ENCODE assay signal across 1 cellular context in the genomic region with DNA sequence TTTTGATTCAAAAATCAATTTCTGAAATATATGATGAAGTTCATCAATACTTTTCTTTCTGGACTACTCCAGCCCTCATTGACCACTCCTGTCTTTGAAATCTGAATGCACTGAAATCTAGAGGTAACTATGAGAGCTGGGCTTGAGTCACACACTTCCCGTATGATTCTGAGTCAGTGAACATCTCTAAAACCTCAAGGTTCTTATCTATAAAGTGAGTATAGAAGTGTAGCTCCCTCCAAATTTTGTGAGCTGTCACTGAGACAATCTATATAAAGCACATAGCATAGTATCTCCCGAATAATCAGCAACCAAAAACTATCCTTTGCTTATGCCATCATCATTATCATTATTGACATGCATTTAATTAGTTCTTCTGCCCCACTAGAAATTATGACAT.
TF ChIP-seq lines count a peak whose summit lies in the region.

No MANE protein-coding gene starts in this region.

TF ChIP-seq in K562, 482 proteins besides CTCF, POLR2A, EP300 and RAD21 (continued from another document and continues in another):
- TF ChIP-seq, protein P1, sequence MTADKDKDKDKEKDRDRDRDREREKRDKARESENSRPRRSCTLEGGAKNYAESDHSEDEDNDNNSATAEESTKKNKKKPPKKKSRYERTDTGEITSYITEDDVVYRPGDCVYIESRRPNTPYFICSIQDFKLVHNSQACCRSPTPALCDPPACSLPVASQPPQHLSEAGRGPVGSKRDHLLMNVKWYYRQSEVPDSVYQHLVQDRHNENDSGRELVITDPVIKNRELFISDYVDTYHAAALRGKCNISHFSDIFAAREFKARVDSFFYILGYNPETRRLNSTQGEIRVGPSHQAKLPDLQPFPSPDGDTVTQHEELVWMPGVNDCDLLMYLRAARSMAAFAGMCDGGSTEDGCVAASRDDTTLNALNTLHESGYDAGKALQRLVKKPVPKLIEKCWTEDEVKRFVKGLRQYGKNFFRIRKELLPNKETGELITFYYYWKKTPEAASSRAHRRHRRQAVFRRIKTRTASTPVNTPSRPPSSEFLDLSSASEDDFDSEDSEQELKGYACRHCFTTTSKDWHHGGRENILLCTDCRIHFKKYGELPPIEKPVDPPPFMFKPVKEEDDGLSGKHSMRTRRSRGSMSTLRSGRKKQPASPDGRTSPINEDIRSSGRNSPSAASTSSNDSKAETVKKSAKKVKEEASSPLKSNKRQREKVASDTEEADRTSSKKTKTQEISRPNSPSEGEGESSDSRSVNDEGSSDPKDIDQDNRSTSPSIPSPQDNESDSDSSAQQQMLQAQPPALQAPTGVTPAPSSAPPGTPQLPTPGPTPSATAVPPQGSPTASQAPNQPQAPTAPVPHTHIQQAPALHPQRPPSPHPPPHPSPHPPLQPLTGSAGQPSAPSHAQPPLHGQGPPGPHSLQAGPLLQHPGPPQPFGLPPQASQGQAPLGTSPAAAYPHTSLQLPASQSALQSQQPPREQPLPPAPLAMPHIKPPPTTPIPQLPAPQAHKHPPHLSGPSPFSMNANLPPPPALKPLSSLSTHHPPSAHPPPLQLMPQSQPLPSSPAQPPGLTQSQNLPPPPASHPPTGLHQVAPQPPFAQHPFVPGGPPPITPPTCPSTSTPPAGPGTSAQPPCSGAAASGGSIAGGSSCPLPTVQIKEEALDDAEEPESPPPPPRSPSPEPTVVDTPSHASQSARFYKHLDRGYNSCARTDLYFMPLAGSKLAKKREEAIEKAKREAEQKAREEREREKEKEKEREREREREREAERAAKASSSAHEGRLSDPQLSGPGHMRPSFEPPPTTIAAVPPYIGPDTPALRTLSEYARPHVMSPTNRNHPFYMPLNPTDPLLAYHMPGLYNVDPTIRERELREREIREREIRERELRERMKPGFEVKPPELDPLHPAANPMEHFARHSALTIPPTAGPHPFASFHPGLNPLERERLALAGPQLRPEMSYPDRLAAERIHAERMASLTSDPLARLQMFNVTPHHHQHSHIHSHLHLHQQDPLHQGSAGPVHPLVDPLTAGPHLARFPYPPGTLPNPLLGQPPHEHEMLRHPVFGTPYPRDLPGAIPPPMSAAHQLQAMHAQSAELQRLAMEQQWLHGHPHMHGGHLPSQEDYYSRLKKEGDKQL (CRISPR knock-in tag; IDR thresholded peaks at IDR 0.05; ENCODE audit: borderline replicate concordance) = no peak
- TF ChIP-seq SMARCA5 (IDR thresholded peaks at IDR 0.05) (no peak), SOX6 (IDR thresholded peaks at IDR 0.05) (no peak), BCOR (IDR thresholded peaks at IDR 0.05) (no peak), FOSL1 (tag; conservative IDR thresholded peaks at IDR 0.05) (peak; percentile 93), ZNF41 (CRISPR knock-in tag; conservative IDR thresholded peaks at IDR 0.05) (no peak), ZC3H8 (IDR thresholded peaks at IDR 0.05) (no peak), TBL1XR1 (IDR thresholded peaks at IDR 0.05; ENCODE audit: low read length in 2 of 2) (no peak), GMEB1 (CRISPR knock-in tag; IDR thresholded peaks at IDR 0.05) (no peak), ZNF445 (CRISPR knock-in tag; IDR thresholded peaks at IDR 0.05; ENCODE audit: low read depth) (no peak), SMAD1 (IDR thresholded peaks at IDR 0.05; ENCODE audit: low read depth, low read length, partially characterized antibody) (no peak), ZNF318 (IDR thresholded peaks at IDR 0.05; ENCODE audit: borderline replicate concordance in 1 of 2, low read depth in 1 of 2) (no peak), CBFA2T2 (conservative IDR thresholded peaks at IDR 0.05) (peak; percentile 39; the same call in 1 of the 2 replicates), CEBPG (CRISPR knock-in tag; IDR thresholded peaks at IDR 0.05) (no peak), CEBPG (tag; conservative IDR thresholded peaks at IDR 0.05 in 1 of 2, IDR thresholded peaks at IDR 0.05 in 1 of 2) (no peak), ZNF444 (CRISPR knock-in tag; IDR thresholded peaks at IDR 0.05) (no peak), FOXK2 (conservative IDR thresholded peaks at IDR 0.05 in 1 of 2, IDR thresholded peaks at IDR 0.05 in 1 of 2; ENCODE audit: low read depth in 2 of 2) (no peak), HMG20B (CRISPR knock-in tag; IDR thresholded peaks at IDR 0.05) (no peak), SRSF9 (IDR thresholded peaks at IDR 0.05; ENCODE audit: borderline replicate concordance, low read depth, low read length) (no peak), KAT8 (IDR thresholded peaks at IDR 0.05; ENCODE audit: low read depth) (no peak), NEUROD1 (IDR thresholded peaks at IDR 0.05; ENCODE audit: borderline replicate concordance, low read depth, low read length, partially characterized antibody) (no peak), NFYB (IDR thresholded peaks at IDR 0.05; ENCODE audit: extremely low read depth, insufficient read length) (no peak), HMG20A (CRISPR knock-in tag; conservative IDR thresholded peaks at IDR 0.05) (no peak)
- TF ChIP-seq, protein P2, sequence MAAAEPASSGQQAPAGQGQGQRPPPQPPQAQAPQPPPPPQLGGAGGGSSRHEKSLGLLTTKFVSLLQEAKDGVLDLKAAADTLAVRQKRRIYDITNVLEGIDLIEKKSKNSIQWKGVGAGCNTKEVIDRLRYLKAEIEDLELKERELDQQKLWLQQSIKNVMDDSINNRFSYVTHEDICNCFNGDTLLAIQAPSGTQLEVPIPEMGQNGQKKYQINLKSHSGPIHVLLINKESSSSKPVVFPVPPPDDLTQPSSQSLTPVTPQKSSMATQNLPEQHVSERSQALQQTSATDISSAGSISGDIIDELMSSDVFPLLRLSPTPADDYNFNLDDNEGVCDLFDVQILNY (CRISPR knock-in tag; IDR thresholded peaks at IDR 0.05) = no peak
- TF ChIP-seq, protein P3, sequence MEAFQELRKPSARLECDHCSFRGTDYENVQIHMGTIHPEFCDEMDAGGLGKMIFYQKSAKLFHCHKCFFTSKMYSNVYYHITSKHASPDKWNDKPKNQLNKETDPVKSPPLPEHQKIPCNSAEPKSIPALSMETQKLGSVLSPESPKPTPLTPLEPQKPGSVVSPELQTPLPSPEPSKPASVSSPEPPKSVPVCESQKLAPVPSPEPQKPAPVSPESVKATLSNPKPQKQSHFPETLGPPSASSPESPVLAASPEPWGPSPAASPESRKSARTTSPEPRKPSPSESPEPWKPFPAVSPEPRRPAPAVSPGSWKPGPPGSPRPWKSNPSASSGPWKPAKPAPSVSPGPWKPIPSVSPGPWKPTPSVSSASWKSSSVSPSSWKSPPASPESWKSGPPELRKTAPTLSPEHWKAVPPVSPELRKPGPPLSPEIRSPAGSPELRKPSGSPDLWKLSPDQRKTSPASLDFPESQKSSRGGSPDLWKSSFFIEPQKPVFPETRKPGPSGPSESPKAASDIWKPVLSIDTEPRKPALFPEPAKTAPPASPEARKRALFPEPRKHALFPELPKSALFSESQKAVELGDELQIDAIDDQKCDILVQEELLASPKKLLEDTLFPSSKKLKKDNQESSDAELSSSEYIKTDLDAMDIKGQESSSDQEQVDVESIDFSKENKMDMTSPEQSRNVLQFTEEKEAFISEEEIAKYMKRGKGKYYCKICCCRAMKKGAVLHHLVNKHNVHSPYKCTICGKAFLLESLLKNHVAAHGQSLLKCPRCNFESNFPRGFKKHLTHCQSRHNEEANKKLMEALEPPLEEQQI (IDR thresholded peaks at IDR 0.05) = no peak
- TF ChIP-seq, protein P4, sequence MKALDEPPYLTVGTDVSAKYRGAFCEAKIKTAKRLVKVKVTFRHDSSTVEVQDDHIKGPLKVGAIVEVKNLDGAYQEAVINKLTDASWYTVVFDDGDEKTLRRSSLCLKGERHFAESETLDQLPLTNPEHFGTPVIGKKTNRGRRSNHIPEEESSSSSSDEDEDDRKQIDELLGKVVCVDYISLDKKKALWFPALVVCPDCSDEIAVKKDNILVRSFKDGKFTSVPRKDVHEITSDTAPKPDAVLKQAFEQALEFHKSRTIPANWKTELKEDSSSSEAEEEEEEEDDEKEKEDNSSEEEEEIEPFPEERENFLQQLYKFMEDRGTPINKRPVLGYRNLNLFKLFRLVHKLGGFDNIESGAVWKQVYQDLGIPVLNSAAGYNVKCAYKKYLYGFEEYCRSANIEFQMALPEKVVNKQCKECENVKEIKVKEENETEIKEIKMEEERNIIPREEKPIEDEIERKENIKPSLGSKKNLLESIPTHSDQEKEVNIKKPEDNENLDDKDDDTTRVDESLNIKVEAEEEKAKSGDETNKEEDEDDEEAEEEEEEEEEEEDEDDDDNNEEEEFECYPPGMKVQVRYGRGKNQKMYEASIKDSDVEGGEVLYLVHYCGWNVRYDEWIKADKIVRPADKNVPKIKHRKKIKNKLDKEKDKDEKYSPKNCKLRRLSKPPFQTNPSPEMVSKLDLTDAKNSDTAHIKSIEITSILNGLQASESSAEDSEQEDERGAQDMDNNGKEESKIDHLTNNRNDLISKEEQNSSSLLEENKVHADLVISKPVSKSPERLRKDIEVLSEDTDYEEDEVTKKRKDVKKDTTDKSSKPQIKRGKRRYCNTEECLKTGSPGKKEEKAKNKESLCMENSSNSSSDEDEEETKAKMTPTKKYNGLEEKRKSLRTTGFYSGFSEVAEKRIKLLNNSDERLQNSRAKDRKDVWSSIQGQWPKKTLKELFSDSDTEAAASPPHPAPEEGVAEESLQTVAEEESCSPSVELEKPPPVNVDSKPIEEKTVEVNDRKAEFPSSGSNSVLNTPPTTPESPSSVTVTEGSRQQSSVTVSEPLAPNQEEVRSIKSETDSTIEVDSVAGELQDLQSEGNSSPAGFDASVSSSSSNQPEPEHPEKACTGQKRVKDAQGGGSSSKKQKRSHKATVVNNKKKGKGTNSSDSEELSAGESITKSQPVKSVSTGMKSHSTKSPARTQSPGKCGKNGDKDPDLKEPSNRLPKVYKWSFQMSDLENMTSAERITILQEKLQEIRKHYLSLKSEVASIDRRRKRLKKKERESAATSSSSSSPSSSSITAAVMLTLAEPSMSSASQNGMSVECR (CRISPR knock-in tag; IDR thresholded peaks at IDR 0.05) = no peak
- TF ChIP-seq, protein P5, sequence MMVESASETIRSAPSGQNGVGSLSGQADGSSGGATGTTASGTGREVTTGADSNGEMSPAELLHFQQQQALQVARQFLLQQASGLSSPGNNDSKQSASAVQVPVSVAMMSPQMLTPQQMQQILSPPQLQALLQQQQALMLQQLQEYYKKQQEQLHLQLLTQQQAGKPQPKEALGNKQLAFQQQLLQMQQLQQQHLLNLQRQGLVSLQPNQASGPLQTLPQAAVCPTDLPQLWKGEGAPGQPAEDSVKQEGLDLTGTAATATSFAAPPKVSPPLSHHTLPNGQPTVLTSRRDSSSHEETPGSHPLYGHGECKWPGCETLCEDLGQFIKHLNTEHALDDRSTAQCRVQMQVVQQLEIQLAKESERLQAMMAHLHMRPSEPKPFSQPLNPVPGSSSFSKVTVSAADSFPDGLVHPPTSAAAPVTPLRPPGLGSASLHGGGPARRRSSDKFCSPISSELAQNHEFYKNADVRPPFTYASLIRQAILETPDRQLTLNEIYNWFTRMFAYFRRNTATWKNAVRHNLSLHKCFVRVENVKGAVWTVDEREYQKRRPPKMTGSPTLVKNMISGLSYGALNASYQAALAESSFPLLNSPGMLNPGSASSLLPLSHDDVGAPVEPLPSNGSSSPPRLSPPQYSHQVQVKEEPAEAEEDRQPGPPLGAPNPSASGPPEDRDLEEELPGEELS (CRISPR knock-in tag; IDR thresholded peaks at IDR 0.05; ENCODE audit: borderline replicate concordance) = no peak
